14 cellular contexts compared by ENCODE assay signal in genomic region chr22:49433717-49434611, GRCh38.
DNase-seq lines count a peak whose midpoint lies in the region; ATAC-seq and TF ChIP-seq lines count a peak whose summit lies in the region.
"Had no signal": no experiment of that assay in that cellular context is flagged by ENCODE, and none has a peak within 500 bp of the region (broad histone marks: within the 10 kb centered on the region; RNA-seq: fewer than 3 reads in every experiment).

No MANE protein-coding gene starts in this region.

- H2AK5ac ChIP-seq in trophoblast cell (ENCODE audit: low read length), result no peak overlapping the region

- H3K9me3 Mint-ChIP-seq in WTC11, result no peaks in the 10 kb centered on the region
- H3K9me3 Mint-ChIP-seq: activated CD4-positive, alpha-beta T cell treated with anti-CD3 and anti-CD28 coated beads, Interleukin-2, amount 10 ng/mL, durations not matched to agents 7 days and 5 days; activated T-cell treated with anti-CD3 and anti-CD28 coated beads, Interleukin-2, amount 50 U/mL, for 72 hours; effector memory CD8-positive, alpha-beta T cell had no signal

- no CpG with 5 or more reads among the region's 37 CpGs for WGBS in trophoblast cell (ENCODE audit: extremely low coverage, insufficient coverage, insufficient read length)

- no peak overlapping the region for H2BK12ac ChIP-seq in trophoblast cell (ENCODE audit: low read length)

- DNase-seq in NCI-H82 (lab: John Stamatoyannopoulos, UW), result peak; percentile 45
- no peak for DNase-seq in NCI-H82 treated with DMSO at 0.1 percent for 48 hours (lab: John Stamatoyannopoulos, UW; ENCODE audit: unreplicated experiment)
- DNase-seq in Karpas-422, result peak; percentile 75
- DNase-seq in WTC11 (ENCODE audit: low spot score), result peak; percentile 67
- peak in 1 of 2 donors; percentile 48 for DNase-seq in trophoblast cell
- DNase-seq in GM03348 (ENCODE audit: low spot score), result no peak
- DNase-seq: activated CD4-positive, alpha-beta T cell treated with anti-CD3 and anti-CD28 coated beads, Interleukin-2, amount 10 ng/mL, durations not matched to agents 7 days and 5 days; activated T-cell treated with anti-CD3 and anti-CD28 coated beads, Interleukin-2, amount 50 U/mL, for 72 hours; effector memory CD8-positive, alpha-beta T cell had no signal

- H3K4me1 ChIP-seq in Karpas-422 (ENCODE audit: low read length) (peaks cover 46% of the 10 kb centered on the region), trophoblast cell (ENCODE audit: control insufficient read depth in 1 of 2, insufficient read depth in 2 of 2, low read length in 2 of 2) (no peaks in the 10 kb centered on the region)
- H3K4me1 ChIP-seq: adrenal gland, right atrium auricular region had no signal

- POLR2A ChIA-PET in WTC11 (lab: Charles Lee), result interaction anchor here (0.5 to 1.6 kb wide), 2 partner anchors 114 to 192 kb away, joined by 3 to 4 read pairs; no protein-coding TSS in a partner anchor

- H3K4me3 ChIP-seq in Karpas-422 (ENCODE audit: low read length) (no peak overlapping the region), trophoblast cell (ENCODE audit: low read depth, low read length) (peak overlapping the region; percentile 3)
- H3K4me3 ChIP-seq: adrenal gland, right atrium auricular region had no signal

- no peak overlapping the region for H4K8ac ChIP-seq in trophoblast cell (ENCODE audit: low read depth, low read length)

- CTCF ChIA-PET in WTC11 (lab: Charles Lee), result interaction anchor here (0.5 to 3.8 kb wide), 40 partner anchors 8 to 651 kb away, joined by 3 to 70 read pairs (median 5); partner anchors contain the start of gene MLC1

- H3K27me3 ChIP-seq in Karpas-422 (ENCODE audit: low read length), result no peaks in the 10 kb centered on the region
- no peaks in the 10 kb centered on the region for H3K27me3 ChIP-seq in trophoblast cell (ENCODE audit: insufficient read depth, low read length)
- H3K27me3 ChIP-seq: adrenal gland, right atrium auricular region had no signal

- ATAC-seq in WTC11 (peak; percentile 94), GM19035 (IDR thresholded peaks at IDR 0.05; ENCODE audit: unreplicated experiment) (no peak), GM21786 (IDR thresholded peaks at IDR 0.05; ENCODE audit: unreplicated experiment) (no peak)
- ATAC-seq: activated T-cell treated with anti-CD3 and anti-CD28 coated beads, Interleukin-2, amount 50 U/mL, for 72 hours; effector memory CD8-positive, alpha-beta T cell had no signal

- H4K20me1 ChIP-seq in Karpas-422 (ENCODE audit: insufficient read depth, low read depth, low read length), result no peaks in the 10 kb centered on the region

- no peak overlapping the region for H2BK5ac ChIP-seq in trophoblast cell (ENCODE audit: low read depth, low read length, poor library complexity)

- H3K4ac ChIP-seq in trophoblast cell (ENCODE audit: low read depth, low read length), result no peak overlapping the region

- no peak overlapping the region for H3K14ac ChIP-seq in trophoblast cell (ENCODE audit: low read length)

- H2AFZ ChIP-seq in Karpas-422 (ENCODE audit: low read length) (no peak overlapping the region), trophoblast cell (ENCODE audit: insufficient read depth, low read length, poor library complexity) (no peak overlapping the region)

- H3K9ac ChIP-seq in Karpas-422 (ENCODE audit: low read length) (0 out of 2 replicates have a peak overlapping the region, but pooled peaks have one; percentile 14), trophoblast cell (ENCODE audit: low read length) (no peak overlapping the region)

- H3K79me2 ChIP-seq in Karpas-422 (ENCODE audit: low read length) (no peaks in the 10 kb centered on the region), trophoblast cell (ENCODE audit: control insufficient read depth, insufficient read depth, low read length, poor library complexity) (no peaks in the 10 kb centered on the region)

- H3K27me3 Mint-ChIP-seq in WTC11 (ENCODE audit: low read depth), result no peaks in the 10 kb centered on the region
- H3K27me3 Mint-ChIP-seq: activated CD4-positive, alpha-beta T cell treated with anti-CD3 and anti-CD28 coated beads, Interleukin-2, amount 10 ng/mL, durations not matched to agents 7 days and 5 days had no signal

- H3K27ac Mint-ChIP-seq in WTC11, result no peak overlapping the region
- H3K27ac Mint-ChIP-seq: activated CD4-positive, alpha-beta T cell treated with anti-CD3 and anti-CD28 coated beads, Interleukin-2, amount 10 ng/mL, durations not matched to agents 7 days and 5 days; activated T-cell treated with anti-CD3 and anti-CD28 coated beads, Interleukin-2, amount 50 U/mL, for 72 hours; effector memory CD8-positive, alpha-beta T cell; nephron had no signal

- no peak overlapping the region for H4K12ac ChIP-seq in trophoblast cell (ENCODE audit: low read depth, low read length)

- H3K9me3 ChIP-seq in Karpas-422 (ENCODE audit: low read length) (no peaks in the 10 kb centered on the region), trophoblast cell (ENCODE audit: insufficient read depth, low read depth, low read length) (peaks cover 6% of the 10 kb centered on the region)
- H3K9me3 ChIP-seq: adrenal gland had no signal

- H3K23ac ChIP-seq in trophoblast cell (ENCODE audit: low read length), result no peak overlapping the region

- H3K4me2 ChIP-seq in Karpas-422 (ENCODE audit: low read depth, low read length, poor library complexity, severe bottlenecking) (no peak overlapping the region), trophoblast cell (ENCODE audit: low read length) (no peak overlapping the region)

- no peaks in the 10 kb centered on the region for H3K36me3 ChIP-seq in Karpas-422 (ENCODE audit: insufficient read depth, low read length)
- no peaks in the 10 kb centered on the region for H3K36me3 ChIP-seq in trophoblast cell (ENCODE audit: control insufficient read depth in 1 of 2, insufficient read depth in 2 of 2, low read length in 2 of 2)
- H3K36me3 ChIP-seq: adrenal gland, right atrium auricular region had no signal

- no peaks in the 10 kb centered on the region for H3K36me3 Mint-ChIP-seq in WTC11

- H3K9me2 ChIP-seq in Karpas-422 (replicated peaks; ENCODE audit: insufficient read depth, low read length), result no peaks in the 10 kb centered on the region

- H3K79me1 ChIP-seq in trophoblast cell (ENCODE audit: low read length), result no peaks in the 10 kb centered on the region

- no peak overlapping the region for H3K18ac ChIP-seq in trophoblast cell (ENCODE audit: low read length)

- no peak overlapping the region for H3K4me3 Mint-ChIP-seq in WTC11
- H3K4me3 Mint-ChIP-seq: activated CD4-positive, alpha-beta T cell treated with anti-CD3 and anti-CD28 coated beads, Interleukin-2, amount 10 ng/mL, durations not matched to agents 7 days and 5 days; activated T-cell treated with anti-CD3 and anti-CD28 coated beads, Interleukin-2, amount 50 U/mL, for 72 hours; effector memory CD8-positive, alpha-beta T cell; nephron had no signal

- 0 out of 2 replicates have a peak, but pooled peaks have one; percentile 24 for TF ChIP-seq CTCF in WTC11 (IDR thresholded peaks at IDR 0.05)

- H3K27ac ChIP-seq in Karpas-422 (ENCODE audit: low read length), result no peak overlapping the region
- H3K27ac ChIP-seq in trophoblast cell (ENCODE audit: low read depth, low read length), result no peak overlapping the region
- H3K27ac ChIP-seq: adrenal gland, right atrium auricular region had no signal

- H4K91ac ChIP-seq in trophoblast cell (ENCODE audit: low read depth, low read length), result no peak overlapping the region

- no peaks in the 10 kb centered on the region for H3K4me1 Mint-ChIP-seq in WTC11
- H3K4me1 Mint-ChIP-seq: activated CD4-positive, alpha-beta T cell treated with anti-CD3 and anti-CD28 coated beads, Interleukin-2, amount 10 ng/mL, durations not matched to agents 7 days and 5 days; nephron had no signal

- H2BK120ac ChIP-seq in trophoblast cell (ENCODE audit: insufficient read depth, low read length, poor library complexity), result no peak overlapping the region

TF ChIP-seq in WTC11, 78 proteins besides CTCF, POLR2A, EP300 and RAD21 (continues in another document):
- TF ChIP-seq ESRRA (CRISPR knock-in tag; IDR thresholded peaks at IDR 0.05; ENCODE audit: borderline replicate concordance) (no peak), HMGXB4 (CRISPR knock-in tag; IDR thresholded peaks at IDR 0.05) (no peak), ZNF263 (CRISPR knock-in tag; IDR thresholded peaks at IDR 0.05; ENCODE audit: low read depth) (no peak), NR2C2 (CRISPR knock-in tag; IDR thresholded peaks at IDR 0.05) (no peak)

Comparison
In these comparisons a context has a peak if more than half of its experiments do, and no peak if none do; other contexts are left out.
1. DNase-seq: peak in NCI-H82 (single experiment), Karpas-422 (single experiment) and WTC11 (single experiment); none in NCI-H82 treated with DMSO at 0.1 percent for 48 hours (single experiment) and GM03348 (single experiment).